In genomic region chr5:132102944-132103343, GRCh38 we compare ENCODE assay signal across 1 cellular context.
TF ChIP-seq lines count a peak whose summit lies in the region.

No MANE protein-coding gene starts in this region.

TF ChIP-seq in K562, 482 proteins besides CTCF, POLR2A, EP300 and RAD21:
- TF ChIP-seq WHSC1 (IDR thresholded peaks at IDR 0.05; ENCODE audit: low read length) = no peak
- TF ChIP-seq ZKSCAN8 (CRISPR knock-in tag; IDR thresholded peaks at IDR 0.05) = 0 out of 2 replicates have a peak, but pooled peaks have one; percentile 45
- no peak for TF ChIP-seq RUNX1 (IDR thresholded peaks at IDR 0.05; ENCODE audit: low read depth)
- TF ChIP-seq ZBTB7A (IDR thresholded peaks at IDR 0.05; ENCODE audit: borderline replicate concordance, control insufficient read depth, low read depth, low read length) = 0 out of 2 replicates have a peak, but pooled peaks have one; percentile 22
- 0 out of 2 replicates have a peak, but pooled peaks have one; percentile 42 for TF ChIP-seq ZNF592 (IDR thresholded peaks at IDR 0.05)
- TF ChIP-seq ZNF639 (CRISPR knock-in tag; conservative IDR thresholded peaks at IDR 0.05 in 1 of 2, IDR thresholded peaks at IDR 0.05 in 1 of 2) = peak in 1 of 2 experiments; percentile 18; a peak in 1 of 4 replicates
